In genomic region chr20:58389324-58389967, GRCh38 we compare ENCODE assay signal across 1 cellular context.
A peak's percentile ranks its signal among the peaks of the same experiment; 100 is the strongest.
TF ChIP-seq lines count a peak whose summit lies in the region.

No MANE protein-coding gene starts in this region.

TF ChIP-seq in HepG2, 621 proteins besides CTCF, POLR2A, EP300 and RAD21 (continued from another document and continues in another):
- TF ChIP-seq AKNA (CRISPR knock-in tag; IDR thresholded peaks at IDR 0.05; ENCODE audit: borderline replicate concordance) = no peak
- no peak; the same call in 1 of the 2 replicates for TF ChIP-seq MYPOP (CRISPR knock-in tag; IDR thresholded peaks at IDR 0.05)
- no peak for TF ChIP-seq ZSCAN5A (CRISPR knock-in tag; IDR thresholded peaks at IDR 0.05; ENCODE audit: borderline replicate concordance)
- TF ChIP-seq ZNF775 (CRISPR knock-in tag; IDR thresholded peaks at IDR 0.05; ENCODE audit: borderline replicate concordance) = no peak
- TF ChIP-seq REPIN1 (CRISPR knock-in tag; IDR thresholded peaks at IDR 0.05; ENCODE audit: borderline replicate concordance, low read depth) = no peak
- 0 out of 2 replicates have a peak, but pooled peaks have one; percentile 5 for TF ChIP-seq ERF (CRISPR knock-in tag; IDR thresholded peaks at IDR 0.05)
- TF ChIP-seq HDAC1 (CRISPR knock-in tag; IDR thresholded peaks at IDR 0.05) = 0 out of 2 replicates have a peak, but pooled peaks have one; percentile 8
- TF ChIP-seq FUBP1 (CRISPR knock-in tag; IDR thresholded peaks at IDR 0.05; ENCODE audit: borderline replicate concordance) = 0 out of 2 replicates have a peak, but pooled peaks have one; percentile 80
- 0 out of 2 replicates have a peak, but pooled peaks have one; percentile 65 for TF ChIP-seq PBX3 (CRISPR knock-in tag; IDR thresholded peaks at IDR 0.05; ENCODE audit: borderline replicate concordance)
- no peak for TF ChIP-seq ZNF383 (CRISPR knock-in tag; IDR thresholded peaks at IDR 0.05; ENCODE audit: borderline replicate concordance)
- TF ChIP-seq NFKB2 (CRISPR knock-in tag; IDR thresholded peaks at IDR 0.05; ENCODE audit: borderline replicate concordance) = peak; percentile 80; the same call in 1 of the 2 replicates
- no peak for TF ChIP-seq SNAPC4 (CRISPR knock-in tag; IDR thresholded peaks at IDR 0.05)
- peak; percentile 74 for TF ChIP-seq MAX (IDR thresholded peaks at IDR 0.05)
- no peak for TF ChIP-seq SMYD3 (CRISPR knock-in tag; IDR thresholded peaks at IDR 0.05)
- peak; percentile 44; the same call in 1 of the 2 replicates for TF ChIP-seq NR2C2 (CRISPR knock-in tag; IDR thresholded peaks at IDR 0.05; ENCODE audit: borderline replicate concordance)
- TF ChIP-seq FOSL1 (CRISPR knock-in tag; IDR thresholded peaks at IDR 0.05; ENCODE audit: borderline replicate concordance) = peak; percentile 20; the same call in 1 of the 2 replicates
- peak; percentile 90; the same call in 1 of the 2 replicates for TF ChIP-seq ZNF333 (CRISPR knock-in tag; IDR thresholded peaks at IDR 0.05; ENCODE audit: borderline replicate concordance)
- TF ChIP-seq THAP8 (CRISPR knock-in tag; IDR thresholded peaks at IDR 0.05; ENCODE audit: borderline replicate concordance) = no peak
- no peak for TF ChIP-seq HOXA7 (CRISPR knock-in tag; IDR thresholded peaks at IDR 0.05)
- peak; percentile 80; the same call in 1 of the 2 replicates for TF ChIP-seq NFAT5 (CRISPR knock-in tag; IDR thresholded peaks at IDR 0.05)
- TF ChIP-seq POLR2AphosphoS2 (IDR thresholded peaks at IDR 0.05; ENCODE audit: low read depth, low read length) = no peak
- TF ChIP-seq HIC2 (CRISPR knock-in tag; IDR thresholded peaks at IDR 0.05; ENCODE audit: low read depth) = no peak
- no peak for TF ChIP-seq ZNF430 (CRISPR knock-in tag; IDR thresholded peaks at IDR 0.05)
- TF ChIP-seq ZIK1 (CRISPR knock-in tag; IDR thresholded peaks at IDR 0.05; ENCODE audit: borderline replicate concordance, low read depth) = no peak
- TF ChIP-seq ZNF263 (CRISPR knock-in tag; IDR thresholded peaks at IDR 0.05) = peak; percentile 30; the same call in 1 of the 2 replicates
- TF ChIP-seq JDP2 (CRISPR knock-in tag; IDR thresholded peaks at IDR 0.05; ENCODE audit: borderline replicate concordance) = no peak
- TF ChIP-seq NKX3-1 (CRISPR knock-in tag; IDR thresholded peaks at IDR 0.05) = peak; percentile 23; the same call in 1 of the 2 replicates
- peak; percentile 62; the same call in 1 of the 2 replicates for TF ChIP-seq GABPB1 (CRISPR knock-in tag; IDR thresholded peaks at IDR 0.05)
